ENCODE assay signal across 8 cellular contexts in genomic region chr1:54764132-54764921, GRCh38. TPM values are rescaled to one million over a fixed set of nuclear protein-coding genes. Genes with fewer than 3 reads are reported as not detected.
DNase-seq lines count a peak whose midpoint lies in the region; ATAC-seq and TF ChIP-seq lines count a peak whose summit lies in the region.

Gene PARS2, minus strand, starts transcription at chr1:54764523. Its CDS starts 5,362 bp downstream, at chr1:54759161.

- peak within 1 kb of the TSS; percentile 93 for H3K27ac Mint-ChIP-seq in activated naive CD8-positive, alpha-beta T cell
- peak within 1 kb of the TSS; percentile 83 for H3K27ac Mint-ChIP-seq in glutamatergic neuron (ENCODE audit: unreplicated experiment)

- no peaks in the 10 kb centered on the region for H3K36me3 Mint-ChIP-seq in activated naive CD8-positive, alpha-beta T cell
- no peaks in the 10 kb centered on the region for H3K36me3 Mint-ChIP-seq in glutamatergic neuron (ENCODE audit: unreplicated experiment)

- peak within 1 kb of the TSS; percentile 15 to 53 for H3K27ac ChIP-seq in thoracic aorta

- H3K4me3 Mint-ChIP-seq in activated naive CD8-positive, alpha-beta T cell = peak within 1 kb of the TSS; percentile 91
- peak within 1 kb of the TSS; percentile 94 for H3K4me3 Mint-ChIP-seq in glutamatergic neuron (ENCODE audit: unreplicated experiment)

- H3K4me1 Mint-ChIP-seq in activated naive CD8-positive, alpha-beta T cell (ENCODE audit: low read depth) = peaks cover 26% of the 10 kb centered on the region
- peaks cover 49% of the 10 kb centered on the region for H3K4me1 Mint-ChIP-seq in glutamatergic neuron (ENCODE audit: low read depth, unreplicated experiment)

- peaks cover 9% of the 10 kb centered on the region in 2 donors for H3K4me1 ChIP-seq in thoracic aorta (ENCODE audit: control insufficient read depth in 1 of 2, low read depth in 2 of 2)

- no peaks in the 10 kb centered on the region for H3K9me3 ChIP-seq in thoracic aorta

- peak; percentile 97 for DNase-seq in GM10266 (ENCODE audit: extremely low spot score)
- peak; percentile 98 for DNase-seq in NCI-H1092 treated with DMSO at 0.1 percent for 48 hours (lab: John Stamatoyannopoulos, UW)
- DNase-seq in glutamatergic neuron = peak; percentile 98
- peak; percentile 92 for DNase-seq in omental fat pad (ENCODE audit: low spot score)
- DNase-seq in thoracic aorta (ENCODE audit: low spot score) = peak; percentile 93

- no peaks in the 10 kb centered on the region for H3K9me3 Mint-ChIP-seq in activated naive CD8-positive, alpha-beta T cell (ENCODE audit: low read depth)
- peaks cover 2% of the 10 kb centered on the region for H3K9me3 Mint-ChIP-seq in glutamatergic neuron (ENCODE audit: unreplicated experiment)

- peak within 1 kb of the TSS; percentile 81 for H3K4me3 ChIP-seq in thoracic aorta

- ATAC-seq in HG02623 (IDR thresholded peaks at IDR 0.05; ENCODE audit: unreplicated experiment) (peak; percentile 94), SK-N-SH treated with all-trans-retinoic acid at 6 μM for 48 hours (peak; percentile 96), omental fat pad (ENCODE audit: low FRiP score) (peak; percentile 100), thoracic aorta (ENCODE audit: insufficient number of reproducible peaks, low FRiP score, low read depth) (peak; percentile 99)

- no peaks in the 10 kb centered on the region for H3K36me3 ChIP-seq in thoracic aorta

- TF ChIP-seq CTCF in GM10266 (IDR thresholded peaks at IDR 0.05; ENCODE audit: control insufficient read depth, insufficient read depth, low read depth, missing control alignments) (no peak), glutamatergic neuron (IDR thresholded peaks at IDR 0.05; ENCODE audit: partially characterized antibody, unreplicated experiment) (no peak), omental fat pad (IDR thresholded peaks at IDR 0.05) (no peak), thoracic aorta (IDR thresholded peaks at IDR 0.05) (no peak)

- no peaks in the 10 kb centered on the region for H3K27me3 ChIP-seq in thoracic aorta (replicated peaks; ENCODE audit: insufficient read depth)

- no peaks in the 10 kb centered on the region for H3K27me3 Mint-ChIP-seq in activated naive CD8-positive, alpha-beta T cell
- peaks cover 17% of the 10 kb centered on the region for H3K27me3 Mint-ChIP-seq in glutamatergic neuron (ENCODE audit: unreplicated experiment)

TF ChIP-seq in SK-N-SH treated with all-trans-retinoic acid at 6 μM for 48 hours, 23 proteins besides CTCF, POLR2A, EP300 and RAD21:
- TF ChIP-seq TCF4 (CRISPR knock-in tag; IDR thresholded peaks at IDR 0.05; ENCODE audit: borderline replicate concordance) (no peak), CREB5 (CRISPR knock-in tag; IDR thresholded peaks at IDR 0.05; ENCODE audit: low read depth) (no peak), ESRRG (CRISPR knock-in tag; IDR thresholded peaks at IDR 0.05) (no peak), ZNF8 (CRISPR knock-in tag; IDR thresholded peaks at IDR 0.05) (0 out of 2 replicates have a peak, but pooled peaks have one; percentile 8), CSDC2 (CRISPR knock-in tag; IDR thresholded peaks at IDR 0.05) (peak; percentile 39; the same call in 1 of the 2 replicates)

RNA-seq across cellular contexts. Expression of gene PARS2, which starts in this region (rescaled TPM):
- total RNA-seq in glutamatergic neuron (ENCODE audit: unreplicated experiment) = 4.2 TPM
- 1 to 10 TPM; 1.4 to 4.6 (median 2.0) TPM for total RNA-seq in omental fat pad
- total RNA-seq in thoracic aorta = 1 to 10 TPM; 2.8 to 3.1 TPM

Comparison
In these comparisons a context has a peak if more than half of its experiments do, and no peak if none do; other contexts are left out.
1. Peak in every context shown above with its lines: DNase-seq, ATAC-seq, H3K4me3 ChIP-seq and H3K27ac ChIP-seq.